In genomic region chr1:21308847-21309652, GRCh38 we compare ENCODE assay signal across 1 cellular context.
TF ChIP-seq lines count a peak whose summit lies in the region.

No MANE protein-coding gene starts in this region.

TF ChIP-seq in IMR-90, 13 proteins besides CTCF, POLR2A, EP300 and RAD21:
- TF ChIP-seq CEBPB (IDR thresholded peaks at IDR 0.05; ENCODE audit: low read depth, low read length) (no peak), RCOR1 (IDR thresholded peaks at IDR 0.05; ENCODE audit: insufficient replicate concordance, low read length) (no peak), MAZ (IDR thresholded peaks at IDR 0.05; ENCODE audit: borderline replicate concordance, low read depth, low read length) (no peak), MAFK (IDR thresholded peaks at IDR 0.05; ENCODE audit: low read depth, low read length) (no peak), RFX5 (IDR thresholded peaks at IDR 0.05; ENCODE audit: low read depth, low read length) (no peak), BHLHE40 (IDR thresholded peaks at IDR 0.05; ENCODE audit: low read depth, low read length) (no peak), NFE2L2 (IDR thresholded peaks at IDR 0.05; ENCODE audit: low read depth, low read length) (no peak), ELK1 (IDR thresholded peaks at IDR 0.05; ENCODE audit: borderline replicate concordance, low read depth, low read length) (no peak), USF2 (IDR thresholded peaks at IDR 0.05; ENCODE audit: low read depth, low read length) (no peak), MXI1 (IDR thresholded peaks at IDR 0.05; ENCODE audit: borderline replicate concordance, low read depth, low read length) (no peak), FOS (IDR thresholded peaks at IDR 0.05; ENCODE audit: low read depth, low read length) (no peak), SMC3 (IDR thresholded peaks at IDR 0.05; ENCODE audit: low read depth, low read length) (no peak), CHD1 (IDR thresholded peaks at IDR 0.05; ENCODE audit: low read depth, low read length) (no peak)
